Comparison of ENCODE assay signal across 8 cellular contexts in genomic region chr17:15562613-15563374, GRCh38. TPM values are rescaled to one million over a fixed set of nuclear protein-coding genes. Genes with fewer than 3 reads are reported as not detected.
DNase-seq lines count a peak whose midpoint lies in the region; ATAC-seq and TF ChIP-seq lines count a peak whose summit lies in the region.
"Not testable (repeated sequence)": the region's sequence is repeated elsewhere in the genome, so short reads cannot be mapped to it uniquely, and the experiment has no call there.

No MANE protein-coding gene starts in this region.

- peak overlapping the region; percentile 75 for H2AFZ ChIP-seq in DND-41 (ENCODE audit: low read depth, low read length)

- not testable (repeated sequence) for H3K36me3 ChIP-seq in DND-41 (ENCODE audit: insufficient read depth, low read length); SK-N-MC (ENCODE audit: insufficient read depth, low read length); mucosa of rectum (ENCODE audit: control insufficient read depth in 2 of 2, insufficient read depth in 2 of 2, low read length in 2 of 2)

- H3K4me3 ChIP-seq in DND-41 (ENCODE audit: low read depth in 1 of 2, low read length in 2 of 2) (peak overlapping the region; percentile 29 to 68; a peak in 3 of 4 replicates), SK-N-MC (peak overlapping the region; percentile 78), astrocyte of the cerebellum (ENCODE audit: low read depth, low read length) (peak overlapping the region; percentile 63), mucosa of rectum (ENCODE audit: low read length in 2 of 2) (peak overlapping the region; percentile 71 to 78)

- H3K4me2 ChIP-seq in DND-41 (ENCODE audit: insufficient read depth, low read length): peak overlapping the region; percentile 57; the same call in 1 of the 2 replicates

- TF ChIP-seq CTCF in DND-41 (IDR thresholded peaks at IDR 0.05; ENCODE audit: borderline replicate concordance, extremely low read depth, low read length, poor library complexity, severe bottlenecking); astrocyte of the cerebellum (IDR thresholded peaks at IDR 0.05; ENCODE audit: low read depth, low read length, missing control alignments); foreskin keratinocyte (conservative IDR thresholded peaks at IDR 0.05): not testable (repeated sequence)

- not testable (repeated sequence) for DNase-seq in DND-41; SK-N-MC (ENCODE audit: low read depth, low spot score); astrocyte of the cerebellum (ENCODE audit: low read depth)
- DNase-seq in foreskin keratinocyte: peak in 1 of 2 donors; percentile 1

- ATAC-seq in DND-41 (ENCODE audit: insufficient read depth, low read depth) (peak; percentile 74), GM21717 (IDR thresholded peaks at IDR 0.05; ENCODE audit: unreplicated experiment) (peak; percentile 35), HG03439 (IDR thresholded peaks at IDR 0.05; ENCODE audit: unreplicated experiment) (peak; percentile 50), foreskin keratinocyte (peak; percentile 66)

- in situ Hi-C loops in astrocyte of the cerebellum (cut with HindIII; ENCODE audit: low sequenced_read_pairs): not testable (repeated sequence)

- peak overlapping the region; percentile 78 for H3K27ac Mint-ChIP-seq in stimulated activated naive CD8-positive, alpha-beta T cell treated with anti-CD3 and anti-CD28 coated beads, Interleukin-15, Interleukin-2, amounts not matched to agents 100 ng/mL and 50 ng/mL, for 24 hours

- not testable (repeated sequence) for H3K27ac ChIP-seq in DND-41 (ENCODE audit: low read length); SK-N-MC; foreskin keratinocyte
- H3K27ac ChIP-seq in mucosa of rectum (ENCODE audit: low read depth in 2 of 2, low read length in 2 of 2): peak overlapping the region; percentile 70 to 74

- H3K9ac ChIP-seq in DND-41 (ENCODE audit: low read depth, low read length): peak overlapping the region; percentile 50
- not testable (repeated sequence) for H3K9ac ChIP-seq in SK-N-MC (ENCODE audit: insufficient read length)
- peak overlapping the region in 1 of 2 donors; percentile 78 for H3K9ac ChIP-seq in mucosa of rectum (ENCODE audit: low read depth in 1 of 2, low read length in 2 of 2)

- not testable (repeated sequence) for H3K27me3 Mint-ChIP-seq in stimulated activated naive CD8-positive, alpha-beta T cell treated with anti-CD3 and anti-CD28 coated beads, Interleukin-15, Interleukin-2, amounts not matched to agents 100 ng/mL and 50 ng/mL, for 24 hours

- not testable (repeated sequence) for H4K20me1 ChIP-seq in DND-41 (ENCODE audit: insufficient read depth, low read length)

- not testable (repeated sequence) for H3K27me3 ChIP-seq in DND-41 (ENCODE audit: insufficient read depth, low read length, poor library complexity); foreskin keratinocyte; mucosa of rectum (ENCODE audit: control insufficient read depth in 2 of 2, insufficient read depth in 2 of 2, low read length in 2 of 2)

- not testable (repeated sequence) for H3K9me3 Mint-ChIP-seq in stimulated activated naive CD8-positive, alpha-beta T cell treated with anti-CD3 and anti-CD28 coated beads, Interleukin-15, Interleukin-2, amounts not matched to agents 100 ng/mL and 50 ng/mL, for 24 hours

- not testable (repeated sequence) for H3K4me1 ChIP-seq in DND-41 (ENCODE audit: insufficient read depth, low read length); foreskin keratinocyte; mucosa of rectum (ENCODE audit: control insufficient read depth in 2 of 2, insufficient read depth in 2 of 2, low read length in 2 of 2)

- H3K4me1 Mint-ChIP-seq in stimulated activated naive CD8-positive, alpha-beta T cell treated with anti-CD3 and anti-CD28 coated beads, Interleukin-15, Interleukin-2, amounts not matched to agents 100 ng/mL and 50 ng/mL, for 24 hours (ENCODE audit: low read depth): not testable (repeated sequence)

- H3K9me3 ChIP-seq in DND-41 (ENCODE audit: insufficient read depth, low read length, severe bottlenecking); SK-N-MC (ENCODE audit: low read depth, low read length); mucosa of rectum (ENCODE audit: control insufficient read depth in 2 of 2, low read length in 2 of 2): not testable (repeated sequence)

- not testable (repeated sequence) for H3K36me3 Mint-ChIP-seq in stimulated activated naive CD8-positive, alpha-beta T cell treated with anti-CD3 and anti-CD28 coated beads, Interleukin-15, Interleukin-2, amounts not matched to agents 100 ng/mL and 50 ng/mL, for 24 hours (ENCODE audit: low read depth)

- H3K4me3 Mint-ChIP-seq in stimulated activated naive CD8-positive, alpha-beta T cell treated with anti-CD3 and anti-CD28 coated beads, Interleukin-15, Interleukin-2, amounts not matched to agents 100 ng/mL and 50 ng/mL, for 24 hours: peak overlapping the region; percentile 89

- H3K79me2 ChIP-seq in DND-41 (ENCODE audit: insufficient read depth, low read length): not testable (repeated sequence)

RNA-seq across cellular contexts. Expression of gene TVP23C, which starts 0.5 kb away (rescaled TPM):
- 3.2 and 7.2 TPM in 2 replicates for total RNA-seq in foreskin keratinocyte
- polyA plus RNA-seq in foreskin keratinocyte: 1.3 and 2.6 TPM in 2 replicates

RNA-seq across cellular contexts. Expression of gene FBXW10B, which starts 56.7 kb away (rescaled TPM):
- total RNA-seq in foreskin keratinocyte: 1.4 and 2.3 TPM in 2 replicates
- 0.25 and 0.59 TPM in 2 replicates for polyA plus RNA-seq in foreskin keratinocyte
